Comparison of ENCODE assay signal across 12 cellular contexts in the genomic region with DNA sequence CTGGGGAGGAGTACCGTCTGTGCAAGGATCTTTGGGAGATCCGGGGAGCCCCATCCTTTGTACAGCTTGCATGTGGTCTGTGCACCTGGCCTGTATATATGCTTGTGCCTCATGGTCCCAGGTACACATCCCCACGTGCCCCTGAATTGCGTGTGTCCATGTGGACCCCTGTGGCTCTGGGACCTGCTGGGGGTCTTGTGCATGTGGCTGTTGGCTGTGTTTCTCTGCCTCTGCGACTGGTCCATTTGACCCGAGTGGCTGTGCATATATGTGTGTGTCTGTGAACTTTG. TPM values are rescaled to one million over a fixed set of nuclear protein-coding genes. Genes with fewer than 3 reads are reported as not detected.
DNase-seq lines count a peak whose midpoint lies in the region; ATAC-seq, FAIRE-seq and TF ChIP-seq lines count a peak whose summit lies in the region.
"Had no signal": no experiment of that assay in that cellular context is flagged by ENCODE, and none has a peak within 500 bp of the region (broad histone marks: within the 10 kb centered on the region; RNA-seq: fewer than 3 reads in every experiment).

No MANE protein-coding gene starts in this region.

- DNase-seq in activated CD4-positive, alpha-beta T cell treated with anti-CD3 and anti-CD28 coated beads for 36 hours, result no peak
- no peak for DNase-seq in activated CD4-positive, alpha-beta T cell treated with anti-CD3 and anti-CD28 coated beads, Interleukin-2, amount 50 U/mL, for 48 hours
- DNase-seq in Panc1 (ENCODE audit: low read depth, low spot score) (no peak), H1 (ENCODE audit: low read depth in 1 of 2, low spot score in 2 of 2) (peak in 1 of 2 experiments; percentile 48), sigmoid colon (no peak), NCI-H2081 treated with DMSO at 0.1 percent for 48 hours (lab: John Stamatoyannopoulos, UW) (no peak), NCI-H774 (lab: John Stamatoyannopoulos, UW) (no peak)
- DNase-seq: kidney glomerular epithelial cell; NCI-H1105; stimulated activated CD4-positive, alpha-beta T cell treated with anti-CD3 and anti-CD28 coated beads, Interleukin-4, amount 100 ng/mL, for 24 hours had no signal

- no peak overlapping the region for H3K27ac ChIP-seq in Panc1 (ENCODE audit: low read length)
- H3K27ac ChIP-seq in H1 (ENCODE audit: low read depth, low read length), result no peak overlapping the region
- peak overlapping the region; percentile 68 to 97 (median 82) for H3K27ac ChIP-seq in sigmoid colon

- H3K4ac ChIP-seq in H1 (replicated peaks; ENCODE audit: insufficient read length, low read depth, low read length), result no peak overlapping the region

- H3K9me3 Mint-ChIP-seq in activated CD4-positive, alpha-beta T cell treated with anti-CD3 and anti-CD28 coated beads for 36 hours (ENCODE audit: low read depth), result no peaks in the 10 kb centered on the region

- no peaks in the 10 kb centered on the region for H3K36me3 ChIP-seq in Panc1 (ENCODE audit: control insufficient read depth, insufficient read depth, low read length)
- no peaks in the 10 kb centered on the region for H3K36me3 ChIP-seq in H1 (ENCODE audit: control insufficient read depth in 2 of 4, insufficient read depth in 4 of 4, low read length in 3 of 4)
- no peaks in the 10 kb centered on the region for H3K36me3 ChIP-seq in sigmoid colon
- H3K36me3 ChIP-seq: ovary had no signal

- H3K23me2 ChIP-seq in H1 (ENCODE audit: low read depth, low read length), result no peaks in the 10 kb centered on the region; the same call in 1 of the 2 replicates

- in situ Hi-C loops in Panc1 (cut with HindIII; ENCODE audit: low pct_unique_long_range_greater_than_20kb, low sequenced_read_pairs), result no loop called here

- H3K4me3 ChIP-seq in Panc1 (ENCODE audit: low read depth in 2 of 2, low read length in 2 of 2), result no peak overlapping the region
- H3K4me3 ChIP-seq in H1 (ENCODE audit: extremely low read depth in 1 of 4, insufficient read depth in 2 of 4, low read depth in 3 of 4, low read length in 4 of 4), result no peak overlapping the region
- H3K4me3 ChIP-seq in sigmoid colon, result no peak overlapping the region

- no peak for ATAC-seq in activated CD4-positive, alpha-beta T cell treated with anti-CD3 and anti-CD28 coated beads for 36 hours
- ATAC-seq in Panc1, result 0 out of 2 replicates have a peak, but pooled peaks have one; percentile 4
- ATAC-seq in GM21423 (IDR thresholded peaks at IDR 0.05; ENCODE audit: unreplicated experiment), result no peak

- no peak for TF ChIP-seq RAD21 in H1 (IDR thresholded peaks at IDR 0.05 in 1 of 2, conservative IDR thresholded peaks at IDR 0.05 in 1 of 2; ENCODE audit: low read depth in 2 of 2, low read length in 2 of 2)

- H3K27me3 ChIP-seq in Panc1 (ENCODE audit: control insufficient read depth, insufficient read depth, low read length) (no peaks in the 10 kb centered on the region), H1 (replicated peaks in 1 of 4; ENCODE audit: control insufficient read depth in 3 of 4, extremely low read depth in 1 of 4, insufficient read depth in 3 of 4, low read length in 3 of 4) (peaks cover 16 to 54% (median 40%) of the 10 kb centered on the region in 4 experiments), sigmoid colon (no peaks in the 10 kb centered on the region)
- H3K27me3 ChIP-seq: ovary had no signal

- H3K23ac ChIP-seq in H1 (ENCODE audit: insufficient read length), result no peak overlapping the region

- H3K79me2 ChIP-seq in H1 (ENCODE audit: control insufficient read depth in 1 of 2, insufficient read depth in 2 of 2, low read length in 2 of 2), result no peaks in the 10 kb centered on the region

- peak overlapping the region; percentile 51 for H3K4me3 Mint-ChIP-seq in activated CD4-positive, alpha-beta T cell treated with anti-CD3 and anti-CD28 coated beads for 36 hours

- no peak overlapping the region for H4K5ac ChIP-seq in H1 (ENCODE audit: insufficient read length, low read depth, low read length)

- no peak overlapping the region for H4K8ac ChIP-seq in H1 (ENCODE audit: extremely low read depth, insufficient read depth, low read length)

- H2BK20ac ChIP-seq in H1 (ENCODE audit: low read length), result no peak overlapping the region

- TF ChIP-seq CTCF in Panc1 (IDR thresholded peaks at IDR 0.05) (no peak), H1 (IDR thresholded peaks at IDR 0.05; ENCODE audit: control extremely low read depth in 1 of 3, insufficient read depth in 1 of 3, low read depth in 1 of 3, low read length in 3 of 3) (no peak), sigmoid colon (IDR thresholded peaks at IDR 0.05) (no peak)

- H3K4me2 ChIP-seq in H1 (ENCODE audit: insufficient read depth in 1 of 2, low read depth in 2 of 2, low read length in 2 of 2), result peak overlapping the region in 1 of 2 experiments; percentile 42; a peak in 1 of 4 replicates

- peaks cover 12% of the 10 kb centered on the region for H3K4me1 ChIP-seq in Panc1 (ENCODE audit: control insufficient read depth, insufficient read depth, low read length)
- H3K4me1 ChIP-seq in H1 (replicated peaks in 1 of 4; ENCODE audit: control insufficient read depth in 3 of 4, insufficient read depth in 4 of 4, low read length in 3 of 4), result peaks cover 4 to 7% (median 5%) of the 10 kb centered on the region in 4 experiments; a peak in 6 of 7 replicates
- H3K4me1 ChIP-seq in sigmoid colon, result peaks cover 0 to 39% (median 26%) of the 10 kb centered on the region in 4 donors

- H3K56ac ChIP-seq in H1 (replicated peaks; ENCODE audit: insufficient read length, low read depth, low read length), result no peak overlapping the region

- H3K9me3 ChIP-seq in Panc1 (ENCODE audit: control insufficient read depth, insufficient read depth, low read depth, low read length), result no peaks in the 10 kb centered on the region
- H3K9me3 ChIP-seq in H1 (ENCODE audit: insufficient read depth in 2 of 2, low read depth in 1 of 2, low read length in 1 of 2), result no peaks in the 10 kb centered on the region
- H3K9me3 ChIP-seq in sigmoid colon, result no peaks in the 10 kb centered on the region
- H3K9me3 ChIP-seq: ovary had no signal

- POLR2A ChIA-PET in activated CD4-positive, alpha-beta T cell treated with anti-CD3 and anti-CD28 coated beads for 36 hours (lab: Charles Lee), result no interaction called here
- POLR2A ChIA-PET in Panc1 (lab: Charles Lee), result no interaction called here
- POLR2A ChIA-PET in H1 (lab: Charles Lee; ENCODE audit: partially characterized antibody), result interaction anchor here (0.6 to 4.7 kb wide), 9 partner anchors 8 to 116 kb away, joined by 3 to 62 read pairs (median 3); a partner anchor contains a TSS

- H2BK15ac ChIP-seq in H1 (ENCODE audit: low read length), result 0 out of 2 replicates have a peak overlapping the region, but pooled peaks have one; percentile 61

- no peak overlapping the region for H2BK120ac ChIP-seq in H1 (replicated peaks; ENCODE audit: low read depth, low read length)

- H4K20me1 ChIP-seq in H1 (replicated peaks in 1 of 2; ENCODE audit: control insufficient read depth in 1 of 2, insufficient read depth in 2 of 2, low read length in 2 of 2), result peaks cover 2 to 6% of the 10 kb centered on the region in 2 experiments

- peak overlapping the region; percentile 60; the same call in 1 of the 2 replicates for H2BK12ac ChIP-seq in H1 (ENCODE audit: low read depth, low read length)

- TF ChIP-seq POLR2A in H1 (IDR thresholded peaks at IDR 0.05; ENCODE audit: control extremely low read depth in 1 of 2, low read depth in 2 of 2, low read length in 2 of 2) (no peak), sigmoid colon (IDR thresholded peaks at IDR 0.05) (no peak)

- no peak overlapping the region for H2AFZ ChIP-seq in H1 (ENCODE audit: low read length)

- H3K18ac ChIP-seq in H1 (ENCODE audit: extremely low read depth, low read length), result peak overlapping the region; percentile 19; the same call in 1 of the 2 replicates

- H3K27me3 Mint-ChIP-seq in activated CD4-positive, alpha-beta T cell treated with anti-CD3 and anti-CD28 coated beads for 36 hours, result peaks cover 34% of the 10 kb centered on the region

- WGBS in H1 (ENCODE audit: extremely low coverage in 1 of 2, insufficient coverage in 1 of 2, insufficient read length in 1 of 2, insufficient replicate concordance in 2 of 2, low coverage in 1 of 2, low lambda C conversion rate in 2 of 2, missing lambda C conversion rate in 1 of 2), 2 experiments, result 81% methylated on average over 6 of the region's 6 CpGs; no CpG with 5 or more reads in 1 of the 2 experiments
- WGBS in sigmoid colon, 2 donors, result 16 to 36% methylated on average over 6 of the region's 6 CpGs

- no peaks in the 10 kb centered on the region for H3K36me3 Mint-ChIP-seq in activated CD4-positive, alpha-beta T cell treated with anti-CD3 and anti-CD28 coated beads for 36 hours (ENCODE audit: low read depth)

- BruUV-seq in Panc1 (replicated peaks; lab: Mats Ljungman, UMichigan), result no TSS peak

- no peak overlapping the region for H4K91ac ChIP-seq in H1 (replicated peaks; ENCODE audit: insufficient read length, low read length)

- intact Hi-C loops in activated CD4-positive, alpha-beta T cell treated with anti-CD3 and anti-CD28 coated beads for 36 hours (cut with DNase I, micrococcal nuclease), result loop anchor here in 1 of 2 experiments (5.0 kb wide), 1 partner anchor 587 kb away; no protein-coding TSS in a partner anchor
- intact Hi-C loops in Panc1 (cut with micrococcal nuclease; ENCODE audit: unreplicated experiment), result loop anchor here (5.0 kb wide), 1 partner anchor 77 kb away; no protein-coding TSS in a partner anchor
- intact Hi-C loops in sigmoid colon (cut with DNase I), result no loop called here

- TF ChIP-seq EP300 in H1 (IDR thresholded peaks at IDR 0.05; ENCODE audit: borderline replicate concordance in 1 of 2, low read depth in 2 of 2, low read length in 2 of 2) (no peak), sigmoid colon (IDR thresholded peaks at IDR 0.05) (no peak)

- H3K27ac Mint-ChIP-seq in activated CD4-positive, alpha-beta T cell treated with anti-CD3 and anti-CD28 coated beads for 36 hours, result no peak overlapping the region

- FAIRE-seq in H1 (lab: Jason Lieb, UNC), result no peak

- peak overlapping the region; percentile 45; the same call in 1 of the 2 replicates for H2AK5ac ChIP-seq in H1 (ENCODE audit: low read depth, low read length)

- CTCF ChIA-PET in activated CD4-positive, alpha-beta T cell treated with anti-CD3 and anti-CD28 coated beads for 36 hours (lab: Charles Lee), result interaction anchor here (0.5 to 6.8 kb wide), 5 partner anchors 15 to 281 kb away, joined by 3 to 105 read pairs (median 3); a partner anchor contains a TSS
- CTCF ChIA-PET in Panc1 (lab: Charles Lee) (interaction anchor here (2.4 kb wide), 1 partner anchor 28 kb away, joined by 13 read pairs; no protein-coding TSS in a partner anchor), H1 (lab: Charles Lee; ENCODE audit: partially characterized antibody) (interaction anchor here (0.5 to 7.0 kb wide), 13 partner anchors 8 to 270 kb away, joined by 3 to 70 read pairs (median 13); no protein-coding TSS in a partner anchor)

- H2BK5ac ChIP-seq in H1 (ENCODE audit: low read depth, low read length), result no peak overlapping the region

- H3K4me1 Mint-ChIP-seq in activated CD4-positive, alpha-beta T cell treated with anti-CD3 and anti-CD28 coated beads for 36 hours, result peaks cover 40% of the 10 kb centered on the region

- H3K79me1 ChIP-seq in H1 (ENCODE audit: low read depth, low read length), result no peaks in the 10 kb centered on the region

- no peak overlapping the region for H3K14ac ChIP-seq in H1 (ENCODE audit: insufficient read length)

- H3K9ac ChIP-seq in H1 (replicated peaks in 1 of 4; ENCODE audit: extremely low read depth in 1 of 4, low read depth in 3 of 4, low read length in 3 of 4), result no peak overlapping the region

RNA-seq across cellular contexts. Expression of gene NANOS3, which starts 12.8 kb away (rescaled TPM):
- total RNA-seq in activated CD4-positive, alpha-beta T cell treated with anti-CD3 and anti-CD28 coated beads for 36 hours, result 1 to 10 TPM; 1.2 to 1.6 TPM
- total RNA-seq in Panc1 (2021; ENCODE audit: unreplicated experiment) (0.33 TPM), sigmoid colon (not detected)
- 0.71 TPM for polyA plus RNA-seq in Panc1 (2012; ENCODE audit: insufficient read length)
- total RNA-seq in H1 (2021; fragmentation: NEBNext Ultra II Directional; extraction: Animal tissue kit (Norgen Biotek cat#: 25700)), result not detected in 2 replicates
- polyA plus RNA-seq in H1 (2011; rRNA removed) (0.14 and 0.62 TPM in 2 replicates), sigmoid colon (under 1 TPM in 1 of 3 donors, not detected in 2; 0.16 TPM)
- not detected for polyA plus RNA-seq in H1 (2011; cell fraction: cytosol; rRNA removed)
- polyA plus RNA-seq in H1 (2011; cell fraction: nucleus; rRNA removed), result not detected
- 0.69 to 0.83 TPM in 2 of 4 replicates, not detected in the others for polyA plus RNA-seq in H1 (2012, experiment 1 of 2)
- not detected for polyA plus RNA-seq in H1 (2012, experiment 2 of 2)
- polyA plus RNA-seq in H1 (2013, experiment 1 of 2), result 1.2 TPM
- 1.3 TPM for polyA plus RNA-seq in H1 (2013, experiment 2 of 2)
- not detected in 2 replicates for polyA minus RNA-seq in H1 (2011; rRNA and poly(A)+ RNA removed)
- polyA minus RNA-seq in H1 (2011; cell fraction: cytosol; rRNA and poly(A)+ RNA removed), result not detected
- polyA minus RNA-seq in H1 (2011; cell fraction: nucleus; rRNA and poly(A)+ RNA removed), result not detected

RNA-seq across cellular contexts. Expression of gene BRME1, which starts 41.7 kb away (rescaled TPM):
- 1 to 10 TPM; 5.3 to 5.5 TPM for total RNA-seq in activated CD4-positive, alpha-beta T cell treated with anti-CD3 and anti-CD28 coated beads for 36 hours
- total RNA-seq in Panc1 (2021; ENCODE audit: unreplicated experiment) (6.5 TPM), sigmoid colon (1 to 10 TPM in 3 of 4 donors, under 1 TPM in 1; 0.99 to 3.6 (median 1.3) TPM)
- polyA plus RNA-seq in Panc1 (2012; ENCODE audit: insufficient read length), result 10.9 TPM
- total RNA-seq in H1 (2021; fragmentation: NEBNext Ultra II Directional; extraction: Animal tissue kit (Norgen Biotek cat#: 25700)), result 4.6 and 4.7 TPM in 2 replicates
- polyA plus RNA-seq in H1 (2011; rRNA removed) (4.6 and 6.0 TPM in 2 replicates), sigmoid colon (1 to 10 TPM; 1.8 to 9.0 (median 3.2) TPM)
- polyA plus RNA-seq in H1 (2011; cell fraction: cytosol; rRNA removed), result 5.2 TPM
- 12.9 TPM for polyA plus RNA-seq in H1 (2011; cell fraction: nucleus; rRNA removed)
- 2.8 to 5.0 TPM (median 3.9 TPM) in 4 replicates for polyA plus RNA-seq in H1 (2012, experiment 1 of 2)
- polyA plus RNA-seq in H1 (2012, experiment 2 of 2), result 3.1 TPM
- 3.8 TPM for polyA plus RNA-seq in H1 (2013, experiment 1 of 2)
- 3.4 TPM for polyA plus RNA-seq in H1 (2013, experiment 2 of 2)
- polyA minus RNA-seq in H1 (2011; rRNA and poly(A)+ RNA removed), result 2.5 and 3.4 TPM in 2 replicates
- 3.8 TPM for polyA minus RNA-seq in H1 (2011; cell fraction: cytosol; rRNA and poly(A)+ RNA removed)
- polyA minus RNA-seq in H1 (2011; cell fraction: nucleus; rRNA and poly(A)+ RNA removed), result 7.3 TPM

RNA-seq across cellular contexts. Expression of gene CC2D1A, which starts 41.8 kb away (rescaled TPM):
- total RNA-seq in activated CD4-positive, alpha-beta T cell treated with anti-CD3 and anti-CD28 coated beads for 36 hours, result 10 to 100 TPM; 30.2 to 34.3 TPM
- 28.0 TPM for total RNA-seq in Panc1 (2021; ENCODE audit: unreplicated experiment)
- polyA plus RNA-seq in Panc1 (2012; ENCODE audit: insufficient read length), result 30.8 TPM
- total RNA-seq in H1 (2021; fragmentation: NEBNext Ultra II Directional; extraction: Animal tissue kit (Norgen Biotek cat#: 25700)), result 33.0 and 36.4 TPM in 2 replicates
- polyA plus RNA-seq in H1 (2011; rRNA removed), result 12.5 and 20.5 TPM in 2 replicates
- 17.1 TPM for polyA plus RNA-seq in H1 (2011; cell fraction: cytosol; rRNA removed)
- polyA plus RNA-seq in H1 (2011; cell fraction: nucleus; rRNA removed), result 71.1 TPM
- polyA plus RNA-seq in H1 (2012, experiment 1 of 2), result 20.2 to 39.2 TPM (median 31.7 TPM) in 4 replicates
- polyA plus RNA-seq in H1 (2012, experiment 2 of 2), result 21.2 TPM
- polyA plus RNA-seq in H1 (2013, experiment 1 of 2), result 17.9 TPM
- polyA plus RNA-seq in H1 (2013, experiment 2 of 2), result 16.1 TPM
- polyA minus RNA-seq in H1 (2011; rRNA and poly(A)+ RNA removed), result 15.8 and 22.9 TPM in 2 replicates
- polyA minus RNA-seq in H1 (2011; cell fraction: cytosol; rRNA and poly(A)+ RNA removed), result 17.1 TPM
- polyA minus RNA-seq in H1 (2011; cell fraction: nucleus; rRNA and poly(A)+ RNA removed), result 19.3 TPM
- total RNA-seq in sigmoid colon, result 10 to 100 TPM; 15.0 to 33.5 (median 21.4) TPM
- 10 to 100 TPM; 38.4 to 88.2 (median 65.7) TPM for polyA plus RNA-seq in sigmoid colon

Comparison
In these comparisons a context has a peak if more than half of its experiments do, and no peak if none do; other contexts are left out.
1. H3K27ac ChIP-seq: peak in sigmoid colon (4 of 4); none in Panc1 (single experiment) and H1 (single experiment).